ENCODE assay signal across 15 cellular contexts in genomic region chr11:61689164-61689496, GRCh38. TPM values are rescaled to one million over a fixed set of nuclear protein-coding genes. Genes with fewer than 3 reads are reported as not detected.
DNase-seq lines count a peak whose midpoint lies in the region; ATAC-seq, FAIRE-seq and TF ChIP-seq lines count a peak whose summit lies in the region.
"Had no signal": no experiment of that assay in that cellular context is flagged by ENCODE, and none has a peak within 500 bp of the region (broad histone marks: within the 10 kb centered on the region; RNA-seq: fewer than 3 reads in every experiment).

No MANE protein-coding gene starts in this region.

- DNase-seq in PC-9 (no peak), endothelial cell of umbilical vein (ENCODE audit: low read depth, low spot score) (no peak), omental fat pad (ENCODE audit: low spot score) (no peak), RPMI8226 (no peak), hippocampal formation (lab: John Stamatoyannopoulos, UW) (no peak), GM03348 (ENCODE audit: low spot score) (no peak)
- DNase-seq: activated CD4-positive, alpha-beta T cell treated with anti-CD3 and anti-CD28 coated beads for 1 hour; activated gamma-delta T cell; cortex of kidney; naive thymus-derived CD4-positive, alpha-beta T cell; NCI-H510A treated with DMSO at 0.1 percent for 48 hours; T-helper 9 cell had no signal

- POLR2A ChIA-PET in PC-9 (lab: Charles Lee; ENCODE audit: unreplicated experiment) (no interaction called here), endothelial cell of umbilical vein (lab: Charles Lee) (no interaction called here)

- peaks cover under 1% of the 10 kb centered on the region; the same call in 1 of the 2 replicates for H3F3A ChIP-seq in PC-9 (ENCODE audit: insufficient read depth, low read depth)

- TF ChIP-seq CTCF in PC-9 (conservative IDR thresholded peaks at IDR 0.05) (no peak), endothelial cell of umbilical vein (IDR thresholded peaks at IDR 0.05; ENCODE audit: extremely low read depth in 1 of 2, insufficient read depth in 1 of 2, low read depth in 1 of 2, low read length in 2 of 2) (no peak), omental fat pad (IDR thresholded peaks at IDR 0.05) (no peak)

- no peaks in the 10 kb centered on the region for H3K9me2 ChIP-seq in PC-9 (ENCODE audit: insufficient read depth)

- no peak overlapping the region for H3K4me2 ChIP-seq in PC-9
- no peak overlapping the region for H3K4me2 ChIP-seq in endothelial cell of umbilical vein (ENCODE audit: insufficient read depth, low read length)

- H3K4me1 ChIP-seq in ACC112 (ENCODE audit: control insufficient read depth, insufficient read depth, low read length, unreplicated experiment) (peaks cover 19% of the 10 kb centered on the region), PC-9 (replicated peaks; ENCODE audit: insufficient read depth) (peaks cover 8% of the 10 kb centered on the region), endothelial cell of umbilical vein (ENCODE audit: control insufficient read depth, extremely low read depth, insufficient read depth, low read length) (peaks cover 10% of the 10 kb centered on the region)

- H2AFZ ChIP-seq in ACC112 (ENCODE audit: low read length, unreplicated experiment) (peak overlapping the region; percentile 92), PC-9 (no peak overlapping the region), endothelial cell of umbilical vein (ENCODE audit: low read depth, low read length) (peak overlapping the region; percentile 50)

- H3K27me3 ChIP-seq in ACC112 (ENCODE audit: insufficient read depth, low read length) = no peaks in the 10 kb centered on the region
- no peaks in the 10 kb centered on the region for H3K27me3 ChIP-seq in PC-9 (ENCODE audit: insufficient read depth, low read depth)
- H3K27me3 ChIP-seq in endothelial cell of umbilical vein (ENCODE audit: control insufficient read depth in 2 of 2, insufficient read depth in 2 of 2, low read length in 2 of 2) = no peaks in the 10 kb centered on the region

- dilution Hi-C loops in endothelial cell of umbilical vein (cut with MboI; ENCODE audit: extremely low pct_ligation_motif_present, low sequenced_read_pairs) = no loop called here

- intact Hi-C loops in PC-9 (cut with micrococcal nuclease; ENCODE audit: unreplicated experiment) = loop anchor here (2.0 kb wide), 1 partner anchor 42 kb away; no protein-coding TSS in a partner anchor
- intact Hi-C loops in endothelial cell of umbilical vein (cut with micrococcal nuclease) = no loop called here

- peak overlapping the region; percentile 71 for H3K4me3 ChIP-seq in ACC112 (ENCODE audit: low read depth, low read length)
- H3K4me3 ChIP-seq in PC-9 = no peak overlapping the region
- no peak overlapping the region for H3K4me3 ChIP-seq in endothelial cell of umbilical vein (replicated peaks in 1 of 3; ENCODE audit: insufficient read depth in 1 of 3, low read depth in 1 of 3, low read length in 3 of 3)
- H3K4me3 ChIP-seq: SJSA1 had no signal

- H3K9ac ChIP-seq in endothelial cell of umbilical vein (replicated peaks; ENCODE audit: extremely low read depth, insufficient read depth, low read length) = no peak overlapping the region

- no peaks in the 10 kb centered on the region for H3K9me1 ChIP-seq in endothelial cell of umbilical vein (replicated peaks; ENCODE audit: control insufficient read depth, extremely low read depth, insufficient read depth, low read length)

- ATAC-seq in omental fat pad (ENCODE audit: low FRiP score) = peak; percentile 37
- ATAC-seq in HG02840 (IDR thresholded peaks at IDR 0.05; ENCODE audit: low FRiP score, unreplicated experiment) = no peak

- TF ChIP-seq POLR2A in endothelial cell of umbilical vein (IDR thresholded peaks at IDR 0.05; ENCODE audit: low read depth, low read length) = no peak

- H4K20me1 ChIP-seq in PC-9 (ENCODE audit: insufficient read depth) (no peaks in the 10 kb centered on the region), endothelial cell of umbilical vein (replicated peaks; ENCODE audit: control insufficient read depth, extremely low read depth, insufficient read depth, low read length) (no peaks in the 10 kb centered on the region)

- H3K79me2 ChIP-seq in ACC112 (ENCODE audit: control insufficient read depth, insufficient read depth, low read length, unreplicated experiment) (no peaks in the 10 kb centered on the region), PC-9 (ENCODE audit: low read depth) (0 out of 2 replicates have a peak, but pooled peaks cover 5% of the 10 kb centered on the region), endothelial cell of umbilical vein (ENCODE audit: control insufficient read depth, insufficient read depth, low read length) (no peaks in the 10 kb centered on the region)

- CTCF ChIA-PET in PC-9 (lab: Charles Lee) (no interaction called here), endothelial cell of umbilical vein (lab: Charles Lee) (interaction anchor here (1.1 to 1.7 kb wide), 3 partner anchors 12 to 51 kb away, joined by 3 to 4 read pairs (median 3); no protein-coding TSS in a partner anchor)

- no peak for FAIRE-seq in endothelial cell of umbilical vein (lab: Jason Lieb, UNC)

- BruUV-seq in PC-9 (replicated peaks; lab: Mats Ljungman, UMichigan) (TSS peak; percentile 17), endothelial cell of umbilical vein (replicated peaks; lab: Mats Ljungman, UMichigan) (no TSS peak)

- H3K27ac ChIP-seq in ACC112 (ENCODE audit: low read depth, low read length) = no peak overlapping the region
- no peak overlapping the region for H3K27ac ChIP-seq in PC-9
- H3K27ac ChIP-seq in endothelial cell of umbilical vein (ENCODE audit: insufficient read depth, low read depth, low read length) = no peak overlapping the region
- H3K27ac ChIP-seq: SJSA1 had no signal

- H3K36me3 ChIP-seq in ACC112 (ENCODE audit: insufficient read depth, low read length) = no peaks in the 10 kb centered on the region
- no peaks in the 10 kb centered on the region for H3K36me3 ChIP-seq in PC-9 (ENCODE audit: low read depth)
- H3K36me3 ChIP-seq in endothelial cell of umbilical vein (ENCODE audit: control insufficient read depth in 2 of 2, extremely low read depth in 1 of 2, insufficient read depth in 2 of 2, low read length in 2 of 2) = no peaks in the 10 kb centered on the region
- H3K36me3 ChIP-seq: SJSA1 had no signal

- H3K9me3 ChIP-seq in PC-9 (ENCODE audit: insufficient read depth, low read depth) (no peaks in the 10 kb centered on the region), endothelial cell of umbilical vein (replicated peaks; ENCODE audit: control insufficient read depth, insufficient read depth, low read length) (no peaks in the 10 kb centered on the region)
- H3K9me3 ChIP-seq: SJSA1 had no signal

TF ChIP-seq in endothelial cell of umbilical vein, 7 proteins besides CTCF, POLR2A, EP300 and RAD21:
- TF ChIP-seq JUN (IDR thresholded peaks at IDR 0.05; ENCODE audit: borderline replicate concordance, insufficient read depth, insufficient read length, low read depth) (no peak), FOS (IDR thresholded peaks at IDR 0.05; ENCODE audit: borderline replicate concordance, insufficient read depth, low read length) (no peak)

RNA-seq across cellular contexts. Expression of gene DAGLA, which starts 8.9 kb away (rescaled TPM):
- total RNA-seq in PC-9 (2021) = 8.3 and 10.1 TPM in 2 replicates
- 3.5 and 4.7 TPM in 2 replicates for total RNA-seq in endothelial cell of umbilical vein
- polyA plus RNA-seq in endothelial cell of umbilical vein = 2.5 and 2.9 TPM in 2 replicates
- 2.1 and 2.6 TPM in 2 replicates for polyA plus RNA-seq in endothelial cell of umbilical vein (2011; cell fraction: cytosol; rRNA removed)
- polyA plus RNA-seq in endothelial cell of umbilical vein (2011; cell fraction: nucleus; rRNA removed) = 3.7 and 4.6 TPM in 2 replicates
- polyA plus RNA-seq in endothelial cell of umbilical vein (2012) = 3.1 and 3.7 TPM in 2 replicates
- polyA minus RNA-seq in endothelial cell of umbilical vein = 3.9 and 4.6 TPM in 2 replicates
- polyA minus RNA-seq in endothelial cell of umbilical vein (2011; cell fraction: cytosol; rRNA and poly(A)+ RNA removed) = 1.7 TPM
- 2.9 and 4.1 TPM in 2 replicates for polyA minus RNA-seq in endothelial cell of umbilical vein (2011; cell fraction: nucleus; rRNA and poly(A)+ RNA removed)
- total RNA-seq in omental fat pad = 1 to 10 TPM; 1.4 to 4.6 (median 2.8) TPM
